18 cellular contexts compared by ENCODE assay signal in genomic region chr11:73461844-73462435, GRCh38.
DNase-seq lines count a peak whose midpoint lies in the region; ATAC-seq and TF ChIP-seq lines count a peak whose summit lies in the region.
"Had no signal": no experiment of that assay in that cellular context is flagged by ENCODE, and none has a peak within 500 bp of the region (broad histone marks: within the 10 kb centered on the region; RNA-seq: fewer than 3 reads in every experiment).

No MANE protein-coding gene starts in this region.

- no peak for TF ChIP-seq CTCF in left ventricle myocardium inferior (IDR thresholded peaks at IDR 0.05; ENCODE audit: borderline replicate concordance)
- TF ChIP-seq CTCF in right atrium auricular region (IDR thresholded peaks at IDR 0.05) = no peak
- TF ChIP-seq CTCF in lower lobe of right lung (IDR thresholded peaks at IDR 0.05) = no peak
- TF ChIP-seq CTCF in upper lobe of right lung (IDR thresholded peaks at IDR 0.05) = no peak
- TF ChIP-seq CTCF in progenitor cell of endocrine pancreas (IDR thresholded peaks at IDR 0.05; ENCODE audit: unreplicated experiment) = no peak

- H3K9me3 ChIP-seq in left ventricle myocardium inferior (replicated peaks) (no peaks in the 10 kb centered on the region), right atrium auricular region (no peaks in the 10 kb centered on the region), lower lobe of right lung (no peaks in the 10 kb centered on the region), upper lobe of right lung (no peaks in the 10 kb centered on the region)
- H3K9me3 ChIP-seq: colonic mucosa, prostate gland, transverse colon had no signal

- H3K36me3 Mint-ChIP-seq in progenitor cell of endocrine pancreas (ENCODE audit: insufficient read depth) = peaks cover 6% of the 10 kb centered on the region

- H3K36me3 ChIP-seq in left ventricle myocardium inferior = no peaks in the 10 kb centered on the region
- H3K36me3 ChIP-seq in right atrium auricular region = no peaks in the 10 kb centered on the region
- no peaks in the 10 kb centered on the region for H3K36me3 ChIP-seq in lower lobe of right lung
- H3K36me3 ChIP-seq in upper lobe of right lung = no peaks in the 10 kb centered on the region
- H3K36me3 ChIP-seq: colonic mucosa, prostate gland, transverse colon had no signal

- H3K9me3 Mint-ChIP-seq in progenitor cell of endocrine pancreas (ENCODE audit: low read depth) = no peaks in the 10 kb centered on the region
- H3K9me3 Mint-ChIP-seq: activated CD4-positive, alpha-beta T cell treated with anti-CD3 and anti-CD28 coated beads, Interleukin-2, amount 10 ng/mL, durations not matched to agents 7 days and 5 days; activated naive CD4-positive, alpha-beta T cell treated with anti-CD3 and anti-CD28 coated beads, Interleukin-2, amount 10 ng/mL, durations not matched to agents 7 days and 5 days; CD4-positive, CD25-positive, alpha-beta regulatory T cell had no signal

- peaks cover 2% of the 10 kb centered on the region for H3K4me1 Mint-ChIP-seq in progenitor cell of endocrine pancreas (ENCODE audit: low read depth)

- H3K4me3 Mint-ChIP-seq in progenitor cell of endocrine pancreas (ENCODE audit: low read depth) = no peak overlapping the region
- H3K4me3 Mint-ChIP-seq: activated CD4-positive, alpha-beta T cell treated with anti-CD3 and anti-CD28 coated beads, Interleukin-2, amount 10 ng/mL, durations not matched to agents 7 days and 5 days; activated naive CD4-positive, alpha-beta T cell treated with anti-CD3 and anti-CD28 coated beads, Interleukin-2, amount 10 ng/mL, durations not matched to agents 7 days and 5 days; CD4-positive, CD25-positive, alpha-beta regulatory T cell had no signal

- H3K27ac Mint-ChIP-seq in progenitor cell of endocrine pancreas = no peak overlapping the region
- H3K27ac Mint-ChIP-seq: activated CD4-positive, alpha-beta T cell treated with anti-CD3 and anti-CD28 coated beads, Interleukin-2, amount 10 ng/mL, durations not matched to agents 7 days and 5 days; activated naive CD4-positive, alpha-beta T cell treated with anti-CD3 and anti-CD28 coated beads, Interleukin-2, amount 10 ng/mL, durations not matched to agents 7 days and 5 days; CD4-positive, CD25-positive, alpha-beta regulatory T cell had no signal

- H3K27me3 ChIP-seq in left ventricle myocardium inferior (ENCODE audit: low read depth) (no peaks in the 10 kb centered on the region), right atrium auricular region (no peaks in the 10 kb centered on the region), lower lobe of right lung (ENCODE audit: low read depth) (no peaks in the 10 kb centered on the region), upper lobe of right lung (no peaks in the 10 kb centered on the region)
- H3K27me3 ChIP-seq: colonic mucosa, transverse colon had no signal

- ATAC-seq in lower lobe of right lung (peak; percentile 25 to 55), upper lobe of right lung (peak; percentile 58)
- ATAC-seq: left lobe of liver had no signal

- intact Hi-C loops in left ventricle myocardium inferior (cut with micrococcal nuclease) = no loop called here
- intact Hi-C loops in lower lobe of right lung (cut with DNase I) = no loop called here
- intact Hi-C loops in upper lobe of right lung (cut with DNase I) = no loop called here

- H3K27ac ChIP-seq in left ventricle myocardium inferior (replicated peaks) = peak overlapping the region; percentile 50
- H3K27ac ChIP-seq in right atrium auricular region = peak overlapping the region in 1 of 2 donors; percentile 8
- H3K27ac ChIP-seq in lower lobe of right lung = peak overlapping the region; percentile 22
- H3K27ac ChIP-seq in upper lobe of right lung = peak overlapping the region; percentile 56
- no peak overlapping the region for H3K27ac ChIP-seq in caudate nucleus (ENCODE audit: low read depth, low read length)
- H3K27ac ChIP-seq: colonic mucosa, prostate gland, transverse colon had no signal

- H3K4me1 ChIP-seq in left ventricle myocardium inferior (peaks cover 61% of the 10 kb centered on the region), right atrium auricular region (peaks cover 0 to 49% of the 10 kb centered on the region in 2 donors), lower lobe of right lung (peaks cover 53% of the 10 kb centered on the region), upper lobe of right lung (peaks cover 10% of the 10 kb centered on the region)
- H3K4me1 ChIP-seq: colonic mucosa, prostate gland, transverse colon had no signal

- no peak overlapping the region for H3K4me3 ChIP-seq in left ventricle myocardium inferior
- H3K4me3 ChIP-seq in right atrium auricular region = no peak overlapping the region
- no peak overlapping the region for H3K4me3 ChIP-seq in lower lobe of right lung
- no peak overlapping the region for H3K4me3 ChIP-seq in upper lobe of right lung
- H3K4me3 ChIP-seq: colonic mucosa, prostate gland, transverse colon had no signal

- no peak for DNase-seq in left ventricle myocardium inferior
- no peak for DNase-seq in right atrium auricular region (ENCODE audit: low spot score)
- DNase-seq in RPMI8226 = peak; percentile 64
- no peak for DNase-seq in lower lobe of right lung
- DNase-seq in upper lobe of right lung = no peak
- DNase-seq in progenitor cell of endocrine pancreas (ENCODE audit: low spot score, unreplicated experiment) = no peak
- DNase-seq in caudate nucleus (lab: John Stamatoyannopoulos, UW) = no peak
- DNase-seq in activated CD4-positive, alpha-beta T cell treated with anti-CD3 and anti-CD28 coated beads for 4 hours = no peak
- DNase-seq: activated CD4-positive, alpha-beta T cell treated with anti-CD3 and anti-CD28 coated beads, Interleukin-2, amount 10 ng/mL, durations not matched to agents 7 days and 5 days; activated naive CD4-positive, alpha-beta T cell treated with anti-CD3 and anti-CD28 coated beads, Interleukin-2, amount 10 ng/mL, durations not matched to agents 7 days and 5 days; CD4-positive, CD25-positive, alpha-beta regulatory T cell; colonic mucosa; GOT3; NCI-H1436 treated with DMSO at 0.1 percent for 48 hours; stimulated activated naive CD4-positive, alpha-beta T cell; transverse colon had no signal

- H3K27me3 Mint-ChIP-seq in progenitor cell of endocrine pancreas = no peaks in the 10 kb centered on the region
- H3K27me3 Mint-ChIP-seq: activated CD4-positive, alpha-beta T cell treated with anti-CD3 and anti-CD28 coated beads, Interleukin-2, amount 10 ng/mL, durations not matched to agents 7 days and 5 days; activated naive CD4-positive, alpha-beta T cell treated with anti-CD3 and anti-CD28 coated beads, Interleukin-2, amount 10 ng/mL, durations not matched to agents 7 days and 5 days; CD4-positive, CD25-positive, alpha-beta regulatory T cell had no signal
